Comparison of ENCODE assay signal across 8 cellular contexts in genomic region chr13:99968521-99969367, GRCh38. TPM values are rescaled to one million over a fixed set of nuclear protein-coding genes. Genes with fewer than 3 reads are reported as not detected.
DNase-seq lines count a peak whose midpoint lies in the region; ATAC-seq and TF ChIP-seq lines count a peak whose summit lies in the region.

No MANE protein-coding gene starts in this region.

- no TSS peak for BruUV-seq in A673 (replicated peaks; lab: Mats Ljungman, UMichigan)

- CTCF ChIA-PET in A673 (lab: Charles Lee) = no interaction called here

- H3K36me3 Mint-ChIP-seq in HFFc6 (ENCODE audit: low read depth) = peaks cover 4% of the 10 kb centered on the region; the same call in 1 of the 2 replicates
- no peaks in the 10 kb centered on the region for H3K36me3 Mint-ChIP-seq in mesothelial cell of epicardium

- TF ChIP-seq POLR2A in body of pancreas (IDR thresholded peaks at IDR 0.05) = no peak

- H3K27me3 ChIP-seq in A673 (replicated peaks; ENCODE audit: insufficient read depth, low read depth, low read length, poor library complexity) (no peaks in the 10 kb centered on the region), body of pancreas (peaks cover 0 to 48% of the 10 kb centered on the region in 2 donors)

- peaks cover 40% of the 10 kb centered on the region for H3K36me3 ChIP-seq in A673 (ENCODE audit: insufficient read depth, low read length, poor library complexity, severe bottlenecking)
- H3K36me3 ChIP-seq in body of pancreas (replicated peaks in 1 of 2; ENCODE audit: insufficient read depth in 1 of 2, low read depth in 2 of 2) = no peaks in the 10 kb centered on the region

- TF ChIP-seq CTCF in A673 (conservative IDR thresholded peaks at IDR 0.05; ENCODE audit: low read depth, low read length) (no peak), HFFc6 (IDR thresholded peaks at IDR 0.05) (no peak), body of pancreas (IDR thresholded peaks at IDR 0.05) (no peak), mesothelial cell of epicardium (IDR thresholded peaks at IDR 0.05; ENCODE audit: unreplicated experiment) (no peak), GM13976 (IDR thresholded peaks at IDR 0.05; ENCODE audit: borderline replicate concordance, control extremely low read depth, extremely low read depth, insufficient read depth, missing control alignments) (no peak)

- H3K4me1 ChIP-seq in A673 (ENCODE audit: insufficient read depth, low read length, poor library complexity, severe bottlenecking) = peaks cover 39% of the 10 kb centered on the region
- peaks cover 32% of the 10 kb centered on the region for H3K4me1 ChIP-seq in body of pancreas

- H3K4me3 Mint-ChIP-seq in HFFc6 (peak overlapping the region; percentile 52; the same call in 1 of the 2 replicates), mesothelial cell of epicardium (peak overlapping the region; percentile 65)

- H3K4me3 ChIP-seq in A673 (ENCODE audit: low read depth, low read length, poor library complexity, severe bottlenecking) (peak overlapping the region; percentile 91), body of pancreas (no peak overlapping the region)

- H3K4me1 Mint-ChIP-seq in HFFc6 (ENCODE audit: low read depth) = no peaks in the 10 kb centered on the region
- peaks cover 13% of the 10 kb centered on the region for H3K4me1 Mint-ChIP-seq in mesothelial cell of epicardium

- H3K27me3 Mint-ChIP-seq in HFFc6 (ENCODE audit: insufficient read depth) (peaks cover 44% of the 10 kb centered on the region), mesothelial cell of epicardium (ENCODE audit: low read depth) (peaks cover 79% of the 10 kb centered on the region)

- WGBS in body of pancreas, 2 donors = 5 to 25% methylated on average over 4 to 72 of the region's 73 CpGs

- intact Hi-C loops in A673 (cut with micrococcal nuclease; ENCODE audit: unreplicated experiment) = loop anchor here (2.0 to 5.0 kb wide), 2 partner anchors 18 to 311 kb away; no protein-coding TSS in a partner anchor
- intact Hi-C loops in body of pancreas (cut with DNase I) = no loop called here

- H3K27ac Mint-ChIP-seq in HFFc6 = no peak overlapping the region
- H3K27ac Mint-ChIP-seq in mesothelial cell of epicardium = peak overlapping the region; percentile 63

- H3K27ac ChIP-seq in A673 (ENCODE audit: low read depth, low read length, poor library complexity, severe bottlenecking) (peak overlapping the region; percentile 98), body of pancreas (no peak overlapping the region)

- ATAC-seq in body of pancreas (peak; percentile 58), GM19397 (IDR thresholded peaks at IDR 0.05; ENCODE audit: unreplicated experiment) (no peak)

- POLR2A ChIA-PET in A673 (lab: Charles Lee; ENCODE audit: low non-redundant PET) = no interaction called here

- H3K9me3 Mint-ChIP-seq in HFFc6 (peaks cover 5% of the 10 kb centered on the region), mesothelial cell of epicardium (no peaks in the 10 kb centered on the region)

- no peaks in the 10 kb centered on the region for H3K9me3 ChIP-seq in A673 (ENCODE audit: low read depth, low read length, poor library complexity, severe bottlenecking)
- no peaks in the 10 kb centered on the region for H3K9me3 ChIP-seq in body of pancreas

- in situ Hi-C loops in GM13976 (cut with MboI; ENCODE audit: low sequenced_read_pairs, unreplicated experiment) = no loop called here

- DNase-seq in A673 (ENCODE audit: low spot score) = peak; percentile 79
- no peak for DNase-seq in HFFc6
- no peak for DNase-seq in body of pancreas
- peak in 1 of 2 experiments; percentile 51 for DNase-seq in mesothelial cell of epicardium (ENCODE audit: low spot score in 2 of 2, unreplicated experiment in 2 of 2)
- no peak for DNase-seq in GM13976 (ENCODE audit: low spot score)
- no peak for DNase-seq in NAMALWA (ENCODE audit: low spot score)
- DNase-seq in HuH-7.5 (ENCODE audit: low spot score) = no peak

RNA-seq across cellular contexts. Expression of gene ZIC5, which starts 2.8 kb away (rescaled TPM):
- total RNA-seq in A673 (2021) (23.4 and 25.2 TPM in 2 replicates), body of pancreas (not detected), mesothelial cell of epicardium (not detected in 3 replicates)
- not detected for total RNA-seq in HFFc6 (2021; fragmentation: NEBNext Ultra II Directional; extraction: Animal tissue kit (Norgen Biotek cat#: 25700))

RNA-seq across cellular contexts. Expression of gene ZIC2, which starts 12.8 kb away (rescaled TPM):
- total RNA-seq in A673 (2021) = 285 and 305 TPM in 2 replicates
- 1 to 10 TPM in 3 of 6 experiments, under 1 TPM in 2, not detected in 1; 0.07 to 1.9 (median 1.2) TPM for total RNA-seq in HFFc6 (2021; fragmentation: NEBNext Ultra II Directional; extraction: Animal tissue kit (Norgen Biotek cat#: 25700))
- not detected for total RNA-seq in body of pancreas
- 0.47 TPM in 1 of 3 replicates, not detected in the others for total RNA-seq in mesothelial cell of epicardium

Comparison
In these comparisons a context has a peak if more than half of its experiments do, and no peak if none do; other contexts are left out.
1. RNA of gene ZIC5, which starts 2.8 kb away (total RNA-seq): 23.4 to 25.2 TPM in A673; not detected in HFFc6, not detected in body of pancreas and not detected in mesothelial cell of epicardium; every median in the first group is over 10 times any median in the second.
2. RNA of gene ZIC2, which starts 12.8 kb away (total RNA-seq): 285 to 305 TPM in A673; 0.07 to 1.9 TPM in HFFc6, 0.47 TPM in mesothelial cell of epicardium and not detected in body of pancreas; every median in the first group is over 10 times any median in the second.